ENCODE assay signal across 19 cellular contexts in genomic region chr11:46307369-46307768, GRCh38. TPM values are rescaled to one million over a fixed set of nuclear protein-coding genes. Genes with fewer than 3 reads are reported as not detected.
DNase-seq lines count a peak whose midpoint lies in the region; ATAC-seq and TF ChIP-seq lines count a peak whose summit lies in the region.
"Had no signal": no experiment of that assay in that cellular context is flagged by ENCODE, and none has a peak within 500 bp of the region (broad histone marks: within the 10 kb centered on the region; RNA-seq: fewer than 3 reads in every experiment).

No MANE protein-coding gene starts in this region.

- H3K79me2 ChIP-seq in GM23248 (ENCODE audit: insufficient read depth) (peaks cover 81% of the 10 kb centered on the region), Loucy (ENCODE audit: insufficient read depth, low read length) (no peaks in the 10 kb centered on the region), fibroblast of lung (ENCODE audit: control insufficient read depth, insufficient read depth, low read length) (peaks cover 10% of the 10 kb centered on the region), smooth muscle cell (ENCODE audit: low read depth) (peaks cover 56% of the 10 kb centered on the region), SK-N-SH (ENCODE audit: insufficient read depth) (peaks cover 59% of the 10 kb centered on the region)

- TF ChIP-seq RAD21 in SK-N-SH (IDR thresholded peaks at IDR 0.05; ENCODE audit: low read length) = no peak

- peaks cover 10% of the 10 kb centered on the region for H3K4me1 Mint-ChIP-seq in progenitor cell of endocrine pancreas (ENCODE audit: low read depth)

- H3K36me3 ChIP-seq in GM23248 (ENCODE audit: low read depth) (peaks cover 41% of the 10 kb centered on the region), Loucy (ENCODE audit: insufficient read depth, low read length) (no peaks in the 10 kb centered on the region), fibroblast of lung (ENCODE audit: control insufficient read depth, insufficient read depth, low read length) (peaks cover 30% of the 10 kb centered on the region), smooth muscle cell (ENCODE audit: low read depth) (no peaks in the 10 kb centered on the region), SK-N-SH (replicated peaks in 1 of 2; ENCODE audit: control insufficient read depth in 1 of 2, insufficient read depth in 2 of 2, low read length in 1 of 2) (peaks cover 5 to 37% of the 10 kb centered on the region in 2 experiments)
- H3K36me3 ChIP-seq: HAP-1 had no signal

- POLR2A ChIA-PET in SK-N-SH (lab: Yijun Ruan, JAX) = interaction anchor here (1.6 kb wide), 1 partner anchor 68 kb away, joined by 4 read pairs; no protein-coding TSS in a partner anchor

- H3K27me3 ChIP-seq in GM23248 (replicated peaks; ENCODE audit: insufficient read depth) (no peaks in the 10 kb centered on the region), Loucy (ENCODE audit: insufficient read depth, low read length, poor library complexity, severe bottlenecking) (no peaks in the 10 kb centered on the region), fibroblast of lung (ENCODE audit: control insufficient read depth, insufficient read depth, low read length) (no peaks in the 10 kb centered on the region), smooth muscle cell (ENCODE audit: low read depth) (no peaks in the 10 kb centered on the region), SK-N-SH (ENCODE audit: insufficient read depth) (no peaks in the 10 kb centered on the region)

- H3K4me1 ChIP-seq in GM23248 (ENCODE audit: insufficient read depth) (peaks cover 20% of the 10 kb centered on the region), Loucy (ENCODE audit: insufficient read depth, low read length, poor library complexity, severe bottlenecking) (peaks cover 29% of the 10 kb centered on the region), fibroblast of lung (ENCODE audit: control insufficient read depth, extremely low read depth, insufficient read depth, low read length) (peaks cover 8% of the 10 kb centered on the region), smooth muscle cell (ENCODE audit: low read depth) (peaks cover 9% of the 10 kb centered on the region), SK-N-SH (ENCODE audit: control insufficient read depth in 1 of 2, insufficient read depth in 2 of 2, low read depth in 1 of 2, low read length in 1 of 2) (peaks cover 0 to 2% of the 10 kb centered on the region in 2 experiments; a peak in 1 of 4 replicates)
- H3K4me1 ChIP-seq: HAP-1 had no signal

- no peaks in the 10 kb centered on the region for H3K9me3 Mint-ChIP-seq in progenitor cell of endocrine pancreas (ENCODE audit: low read depth)
- H3K9me3 Mint-ChIP-seq: CD4-positive, alpha-beta T cell had no signal

- CTCF ChIA-PET in SK-N-SH (lab: Yijun Ruan, JAX) = interaction anchor here (0.7 to 18.5 kb wide), 21 partner anchors 10 to 444 kb away, joined by 3 to 459 read pairs (median 5); partner anchors contain the start of gene CREB3L1

- H3K27ac ChIP-seq in GM23248 (0 out of 2 replicates have a peak overlapping the region, but pooled peaks have one; percentile 0), fibroblast of lung (ENCODE audit: insufficient read depth, low read length) (peak overlapping the region; percentile 3), smooth muscle cell (ENCODE audit: low read depth) (peak overlapping the region; percentile 28), SK-N-SH (ENCODE audit: low read depth in 2 of 2, low read length in 1 of 2) (no peak overlapping the region)
- H3K27ac ChIP-seq: HL-60 had no signal

- ATAC-seq in HG03439 (IDR thresholded peaks at IDR 0.05; ENCODE audit: unreplicated experiment) = no peak

- no peak for TF ChIP-seq EP300 in SK-N-SH (IDR thresholded peaks at IDR 0.05; ENCODE audit: borderline replicate concordance in 1 of 2, low read depth in 1 of 2, low read length in 1 of 2)

- H3K27me3 Mint-ChIP-seq in progenitor cell of endocrine pancreas = no peaks in the 10 kb centered on the region
- H3K27me3 Mint-ChIP-seq: CD4-positive, alpha-beta T cell had no signal

- no peak overlapping the region for H3K27ac Mint-ChIP-seq in progenitor cell of endocrine pancreas
- H3K27ac Mint-ChIP-seq: CD4-positive, alpha-beta T cell had no signal

- 84 to 92% methylated on average over 3 of the region's 3 CpGs for WGBS in GM23248 (ENCODE audit: low coverage in 1 of 2, low lambda C conversion rate in 2 of 2, missing lambda C conversion rate in 2 of 2), 2 experiments
- WGBS in smooth muscle cell (ENCODE audit: low lambda C conversion rate) = 89% methylated on average over 3 of the region's 3 CpGs
- 100% methylated on average over 3 of the region's 3 CpGs for WGBS in SK-N-SH (ENCODE audit: low lambda C conversion rate)

- no peak overlapping the region for H3K4me2 ChIP-seq in GM23248 (ENCODE audit: unreplicated experiment)
- H3K4me2 ChIP-seq in Loucy (ENCODE audit: low read depth, low read length, poor library complexity, severe bottlenecking) = peak overlapping the region; percentile 47
- H3K4me2 ChIP-seq in fibroblast of lung (ENCODE audit: extremely low read depth, insufficient read depth, low read length) = no peak overlapping the region
- H3K4me2 ChIP-seq in smooth muscle cell = no peak overlapping the region
- H3K4me2 ChIP-seq in SK-N-SH = no peak overlapping the region

- DNase-seq in GM23248 = no peak
- DNase-seq in fibroblast of lung (ENCODE audit: low read depth in 2 of 2) = no peak
- DNase-seq in smooth muscle cell (lab: John Stamatoyannopoulos, UW; ENCODE audit: unreplicated experiment) = no peak
- DNase-seq in progenitor cell of endocrine pancreas (ENCODE audit: low spot score, unreplicated experiment) = no peak
- no peak for DNase-seq in SK-N-SH
- DNase-seq: ACHN; AML-193; CD4-positive, alpha-beta T cell; KBM-7; NCI-H1048; NCI-H1436 treated with DMSO at 0.1 percent for 48 hours; NCI-H2029 treated with DMSO at 0.1 percent for 48 hours; NCI-H510A; NCI-H82; SHP77 had no signal

- H2AFZ ChIP-seq in GM23248 (no peak overlapping the region), Loucy (ENCODE audit: low read length) (peak overlapping the region; percentile 47; the same call in 1 of the 2 replicates), fibroblast of lung (ENCODE audit: low read length) (no peak overlapping the region), smooth muscle cell (ENCODE audit: low read depth) (no peak overlapping the region), SK-N-SH (ENCODE audit: low read depth) (no peak overlapping the region)

- in situ Hi-C loops in GM23248 (cut with MboI) = no loop called here

- TF ChIP-seq CTCF in Loucy (conservative IDR thresholded peaks at IDR 0.05; ENCODE audit: low read length) (no peak), fibroblast of lung (conservative IDR thresholded peaks at IDR 0.05 in 1 of 2, IDR thresholded peaks at IDR 0.05 in 1 of 2; ENCODE audit: low read depth in 1 of 2, low read length in 2 of 2) (no peak), smooth muscle cell (IDR thresholded peaks at IDR 0.05; ENCODE audit: borderline replicate concordance, insufficient read depth, poor library complexity, severe bottlenecking) (no peak), progenitor cell of endocrine pancreas (IDR thresholded peaks at IDR 0.05; ENCODE audit: unreplicated experiment) (no peak), SK-N-SH (IDR thresholded peaks at IDR 0.05) (no peak)

- H3K9me2 ChIP-seq in GM23248 (ENCODE audit: insufficient read depth) (no peaks in the 10 kb centered on the region), Loucy (replicated peaks; ENCODE audit: low read depth, low read length) (no peaks in the 10 kb centered on the region), SK-N-SH (no peaks in the 10 kb centered on the region)

- H3K9ac ChIP-seq in GM23248 (no peak overlapping the region), Loucy (ENCODE audit: low read depth, low read length, poor library complexity, severe bottlenecking) (peak overlapping the region; percentile 34), fibroblast of lung (ENCODE audit: insufficient read depth, low read length) (no peak overlapping the region), smooth muscle cell (ENCODE audit: low read depth) (no peak overlapping the region), SK-N-SH (no peak overlapping the region)

- H3F3A ChIP-seq in GM23248 (ENCODE audit: insufficient read depth) (peaks cover 20% of the 10 kb centered on the region), Loucy (ENCODE audit: low read depth) (no peaks in the 10 kb centered on the region), smooth muscle cell (ENCODE audit: low read depth) (no peaks in the 10 kb centered on the region), SK-N-SH (replicated peaks; ENCODE audit: insufficient read depth) (peaks cover 19% of the 10 kb centered on the region)

- no peak overlapping the region for H3K4me3 ChIP-seq in GM23248
- H3K4me3 ChIP-seq in Loucy (ENCODE audit: low read length, poor library complexity, severe bottlenecking) = no peak overlapping the region
- no peak overlapping the region for H3K4me3 ChIP-seq in fibroblast of lung (replicated peaks in 1 of 4; ENCODE audit: control extremely low read depth in 1 of 4, insufficient read depth in 1 of 4, low read depth in 3 of 4, low read length in 4 of 4)
- H3K4me3 ChIP-seq in smooth muscle cell = no peak overlapping the region
- H3K4me3 ChIP-seq in SK-N-SH (ENCODE audit: low read depth in 2 of 2, low read length in 1 of 2) = no peak overlapping the region
- H3K4me3 ChIP-seq: HAP-1 had no signal

- no peak overlapping the region for H3K4me3 Mint-ChIP-seq in progenitor cell of endocrine pancreas (ENCODE audit: low read depth)
- H3K4me3 Mint-ChIP-seq: CD4-positive, alpha-beta T cell had no signal

- H3K9me3 ChIP-seq in GM23248 (ENCODE audit: low read depth) (no peaks in the 10 kb centered on the region), Loucy (ENCODE audit: insufficient read depth, low read depth, low read length) (no peaks in the 10 kb centered on the region), fibroblast of lung (ENCODE audit: control insufficient read depth, insufficient read depth, low read depth, low read length) (no peaks in the 10 kb centered on the region), smooth muscle cell (replicated peaks; ENCODE audit: low read depth) (no peaks in the 10 kb centered on the region), SK-N-SH (no peaks in the 10 kb centered on the region)
- H3K9me3 ChIP-seq: HAP-1 had no signal

- H3K36me3 Mint-ChIP-seq in progenitor cell of endocrine pancreas (ENCODE audit: insufficient read depth) = peaks cover 1% of the 10 kb centered on the region

- no peaks in the 10 kb centered on the region for H4K20me1 ChIP-seq in GM23248 (ENCODE audit: insufficient read depth)
- no peaks in the 10 kb centered on the region for H4K20me1 ChIP-seq in Loucy (ENCODE audit: insufficient read depth, low read length, poor library complexity, severe bottlenecking)
- no peaks in the 10 kb centered on the region for H4K20me1 ChIP-seq in fibroblast of lung (ENCODE audit: control insufficient read depth, extremely low read depth, insufficient read depth, low read length)
- peaks cover 80% of the 10 kb centered on the region for H4K20me1 ChIP-seq in smooth muscle cell (ENCODE audit: low read depth)
- H4K20me1 ChIP-seq in SK-N-SH (ENCODE audit: insufficient read depth) = no peaks in the 10 kb centered on the region

RNA-seq across cellular contexts. Expression of gene CREB3L1, which starts 29.9 kb away (rescaled TPM):
- 29.6 and 37.7 TPM in 2 replicates for total RNA-seq in GM23248 (2014; rRNA removed; shearing (Covaris generic))
- polyA plus RNA-seq in GM23248 (2016; fragmentation: Nextera tagmentation; extraction: Ambion mirVana) = 146 and 151 TPM in 2 replicates
- 14.4 and 28.4 TPM in 2 replicates for total RNA-seq in fibroblast of lung
- polyA plus RNA-seq in fibroblast of lung = 18.8 and 31.2 TPM in 2 replicates
- polyA plus RNA-seq in fibroblast of lung (2012) = 112 and 132 TPM in 2 replicates
- polyA minus RNA-seq in fibroblast of lung (ENCODE audit: low replicate concordance) = 267 and 318 TPM in 2 replicates
- total RNA-seq in smooth muscle cell = 49.1 and 63.3 TPM in 2 replicates
- 385 and 437 TPM in 2 replicates for polyA plus RNA-seq in smooth muscle cell
- 9.5 and 9.6 TPM in 2 replicates for total RNA-seq in progenitor cell of endocrine pancreas
- 5.6 and 14.0 TPM in 2 replicates for polyA plus RNA-seq in SK-N-SH (2012; rRNA removed)
- 9.9 and 13.3 TPM in 2 replicates for polyA plus RNA-seq in SK-N-SH (2012; cell fraction: cytosol; rRNA removed)
- polyA plus RNA-seq in SK-N-SH (2012; cell fraction: nucleus; rRNA removed) = 14.7 and 17.4 TPM in 2 replicates
- total RNA-seq: CD4-positive, alpha-beta T cell had no signal

RNA-seq across cellular contexts. Expression of gene DGKZ, which starts 39.9 kb away (rescaled TPM):
- total RNA-seq in GM23248 (2014; rRNA removed; shearing (Covaris generic)) = 50.7 and 62.7 TPM in 2 replicates
- polyA plus RNA-seq in GM23248 (2016; fragmentation: Nextera tagmentation; extraction: Ambion mirVana) (21.4 and 23.9 TPM in 2 replicates), fibroblast of lung (16.4 and 26.1 TPM in 2 replicates), smooth muscle cell (30.7 and 52.0 TPM in 2 replicates), SK-N-SH (2012; rRNA removed) (23.9 and 33.2 TPM in 2 replicates)
- total RNA-seq in fibroblast of lung (24.9 and 35.5 TPM in 2 replicates), smooth muscle cell (32.2 and 42.1 TPM in 2 replicates), progenitor cell of endocrine pancreas (55.1 and 58.3 TPM in 2 replicates)
- polyA plus RNA-seq in fibroblast of lung (2012) = 34.5 and 44.0 TPM in 2 replicates
- polyA minus RNA-seq in fibroblast of lung (ENCODE audit: low replicate concordance) = 71.9 and 76.7 TPM in 2 replicates
- 9.1 and 17.5 TPM in 2 replicates for polyA plus RNA-seq in SK-N-SH (2012; cell fraction: cytosol; rRNA removed)
- 80.1 and 95.5 TPM in 2 replicates for polyA plus RNA-seq in SK-N-SH (2012; cell fraction: nucleus; rRNA removed)

Comparison
In these comparisons a context has a peak if more than half of its experiments do, and no peak if none do; other contexts are left out.
1. H3K27ac ChIP-seq: peak in GM23248 (single experiment), fibroblast of lung (single experiment) and smooth muscle cell (single experiment); none in SK-N-SH (0 of 2).